Comparison of ENCODE assay signal across 12 cellular contexts in the genomic region with DNA sequence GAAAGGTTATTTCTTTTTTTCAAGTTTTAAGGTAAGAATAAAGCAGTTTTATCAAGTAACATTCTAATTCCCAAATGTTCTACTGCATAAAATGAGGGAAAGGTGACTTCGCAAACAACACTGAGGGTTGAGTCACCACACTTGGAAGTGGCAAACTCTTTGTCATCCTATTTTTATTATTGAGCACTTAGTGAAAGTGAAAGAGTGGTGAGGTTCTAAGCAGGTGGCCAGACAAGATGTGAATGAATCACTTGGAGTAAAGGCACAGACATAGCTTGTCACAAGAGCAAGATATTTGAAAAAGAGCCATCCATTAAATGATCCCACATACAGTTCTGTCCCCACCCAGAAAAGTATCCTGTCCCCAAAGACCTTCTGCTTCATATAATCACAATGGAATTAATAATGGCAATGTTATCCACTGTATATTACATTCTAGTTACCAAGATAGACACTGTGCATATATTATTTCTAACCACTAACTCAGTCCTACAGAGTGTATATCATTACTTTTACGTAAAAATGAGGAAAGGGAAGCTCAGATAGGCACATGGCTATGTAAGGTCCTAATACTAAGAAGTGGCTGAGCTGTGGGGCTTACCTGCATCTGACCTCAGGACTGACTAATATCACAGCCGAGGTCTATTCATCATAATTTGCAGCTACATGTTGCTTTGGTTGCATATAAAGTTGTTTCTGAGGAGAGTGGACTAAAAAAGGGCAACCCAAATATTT.
DNase-seq lines count a peak whose midpoint lies in the region; ATAC-seq and TF ChIP-seq lines count a peak whose summit lies in the region.
"Had no signal": no experiment of that assay in that cellular context is flagged by ENCODE, and none has a peak within 500 bp of the region (broad histone marks: within the 10 kb centered on the region; RNA-seq: fewer than 3 reads in every experiment).

No MANE protein-coding gene starts in this region.

- no peaks in the 10 kb centered on the region for H4K20me1 ChIP-seq in osteoblast (ENCODE audit: insufficient read depth, low read length)

- DNase-seq in osteoblast (ENCODE audit: insufficient read length, low spot score, missing footprints) (peak; percentile 15), HAP-1 (ENCODE audit: low spot score in 2 of 2) (no peak), stomach (no peak), osteocyte (ENCODE audit: extremely low spot score, unreplicated experiment) (no peak)
- DNase-seq in CD8-positive, alpha-beta T cell: no peak
- DNase-seq: activated naive CD8-positive, alpha-beta T cell treated with anti-CD3 and anti-CD28 coated beads, Interleukin-2, amount 10 ng/mL, durations not matched to agents 7 days and 5 days; EL; NCI-H748 treated with DMSO at 0.1 percent for 48 hours; stimulated activated naive CD8-positive, alpha-beta T cell treated with anti-CD3 and anti-CD28 coated beads, Interleukin-15, amount 100 ng/mL, for 72 hours had no signal

- H3K36me3 ChIP-seq in osteoblast (ENCODE audit: insufficient read depth, low read length): no peaks in the 10 kb centered on the region
- no peaks in the 10 kb centered on the region for H3K36me3 ChIP-seq in HAP-1 (replicated peaks)
- no peaks in the 10 kb centered on the region for H3K36me3 ChIP-seq in stomach
- no peaks in the 10 kb centered on the region for H3K36me3 ChIP-seq in CD8-positive, alpha-beta T cell (ENCODE audit: insufficient read depth, low read length)

- no peaks in the 10 kb centered on the region for H3K4me1 ChIP-seq in osteoblast (ENCODE audit: insufficient read depth, low read length)
- H3K4me1 ChIP-seq in HAP-1: no peaks in the 10 kb centered on the region
- H3K4me1 ChIP-seq in stomach: no peaks in the 10 kb centered on the region
- H3K4me1 ChIP-seq in CD8-positive, alpha-beta T cell (ENCODE audit: insufficient read depth, low read length): no peaks in the 10 kb centered on the region

- H3K9me3 ChIP-seq in osteoblast (ENCODE audit: low read depth, low read length) (no peaks in the 10 kb centered on the region), HAP-1 (no peaks in the 10 kb centered on the region), stomach (no peaks in the 10 kb centered on the region)
- no peaks in the 10 kb centered on the region for H3K9me3 ChIP-seq in CD8-positive, alpha-beta T cell (ENCODE audit: low read length)

- ATAC-seq in GM19025 (IDR thresholded peaks at IDR 0.05; ENCODE audit: low read depth, unreplicated experiment) (peak; percentile 98), HG02588 (IDR thresholded peaks at IDR 0.05; ENCODE audit: unreplicated experiment) (peak; percentile 93), HG03520 (IDR thresholded peaks at IDR 0.05; ENCODE audit: unreplicated experiment) (peak; percentile 83)
- no peak for ATAC-seq in CD8-positive, alpha-beta T cell
- ATAC-seq: stimulated activated naive CD8-positive, alpha-beta T cell treated with anti-CD3 and anti-CD28 coated beads, Interleukin-15, amount 100 ng/mL, for 72 hours had no signal

- TF ChIP-seq CTCF in osteoblast (IDR thresholded peaks at IDR 0.05; ENCODE audit: extremely low read depth, low read depth, low read length) (no peak), stomach (IDR thresholded peaks at IDR 0.05) (no peak), osteocyte (IDR thresholded peaks at IDR 0.05) (no peak)
- no peak for TF ChIP-seq CTCF in CD8-positive, alpha-beta T cell (IDR thresholded peaks at IDR 0.05)

- no peak overlapping the region for H3K4me2 ChIP-seq in osteoblast (ENCODE audit: insufficient read depth, low read length)

- TF ChIP-seq POLR2A in stomach (IDR thresholded peaks at IDR 0.05): no peak

- H3K4me3 ChIP-seq in osteoblast (ENCODE audit: insufficient read depth, low read length) (no peak overlapping the region), HAP-1 (no peak overlapping the region), stomach (no peak overlapping the region)
- no peak overlapping the region for H3K4me3 ChIP-seq in CD8-positive, alpha-beta T cell (ENCODE audit: low read depth, low read length)

- POLR2A ChIA-PET in CD8-positive, alpha-beta T cell (lab: Charles Lee): no interaction called here

- no peak for TF ChIP-seq EP300 in stomach (IDR thresholded peaks at IDR 0.05)

- no peaks in the 10 kb centered on the region for H3K36me3 Mint-ChIP-seq in osteocyte (ENCODE audit: unreplicated experiment)
- no peaks in the 10 kb centered on the region for H3K36me3 Mint-ChIP-seq in CD8-positive, alpha-beta T cell
- H3K36me3 Mint-ChIP-seq: activated naive CD8-positive, alpha-beta T cell treated with anti-CD3 and anti-CD28 coated beads, Interleukin-2, amount 10 ng/mL, durations not matched to agents 7 days and 5 days had no signal

- H3K27me3 Mint-ChIP-seq in osteocyte (ENCODE audit: unreplicated experiment): no peaks in the 10 kb centered on the region
- H3K27me3 Mint-ChIP-seq in CD8-positive, alpha-beta T cell (ENCODE audit: low read depth): no peaks in the 10 kb centered on the region
- H3K27me3 Mint-ChIP-seq: activated naive CD8-positive, alpha-beta T cell treated with anti-CD3 and anti-CD28 coated beads, Interleukin-2, amount 10 ng/mL, durations not matched to agents 7 days and 5 days; stimulated activated naive CD8-positive, alpha-beta T cell treated with anti-CD3 and anti-CD28 coated beads, Interleukin-15, amount 100 ng/mL, for 72 hours had no signal

- CTCF ChIA-PET in CD8-positive, alpha-beta T cell (lab: Charles Lee): no interaction called here

- no peaks in the 10 kb centered on the region for H3K27me3 ChIP-seq in osteoblast (ENCODE audit: insufficient read depth, low read length)
- H3K27me3 ChIP-seq in HAP-1 (ENCODE audit: low read depth): no peaks in the 10 kb centered on the region
- H3K27me3 ChIP-seq in stomach: no peaks in the 10 kb centered on the region
- no peaks in the 10 kb centered on the region for H3K27me3 ChIP-seq in CD8-positive, alpha-beta T cell (ENCODE audit: insufficient read depth, low read length)

- no peak overlapping the region for H3K4me3 Mint-ChIP-seq in osteocyte (ENCODE audit: unreplicated experiment)
- no peak overlapping the region for H3K4me3 Mint-ChIP-seq in CD8-positive, alpha-beta T cell
- H3K4me3 Mint-ChIP-seq: activated naive CD8-positive, alpha-beta T cell treated with anti-CD3 and anti-CD28 coated beads, Interleukin-2, amount 10 ng/mL, durations not matched to agents 7 days and 5 days; stimulated activated naive CD8-positive, alpha-beta T cell treated with anti-CD3 and anti-CD28 coated beads, Interleukin-15, amount 100 ng/mL, for 72 hours had no signal

- intact Hi-C loops in stomach (cut with DNase I; ENCODE audit: low total_unique reads): no loop called here
- intact Hi-C loops in CD8-positive, alpha-beta T cell (cut with DNase I, micrococcal nuclease): no loop called here

- H3K27ac ChIP-seq in osteoblast (ENCODE audit: low read depth, low read length) (no peak overlapping the region), stomach (no peak overlapping the region)
- H3K27ac ChIP-seq in CD8-positive, alpha-beta T cell (ENCODE audit: low read depth, low read length): no peak overlapping the region

- H3K79me2 ChIP-seq in osteoblast (ENCODE audit: insufficient read depth, low read length): no peaks in the 10 kb centered on the region

- no peaks in the 10 kb centered on the region for H3K4me1 Mint-ChIP-seq in osteocyte (ENCODE audit: unreplicated experiment)
- no peaks in the 10 kb centered on the region for H3K4me1 Mint-ChIP-seq in CD8-positive, alpha-beta T cell (ENCODE audit: low read depth)
- H3K4me1 Mint-ChIP-seq: activated naive CD8-positive, alpha-beta T cell treated with anti-CD3 and anti-CD28 coated beads, Interleukin-2, amount 10 ng/mL, durations not matched to agents 7 days and 5 days; stimulated activated naive CD8-positive, alpha-beta T cell treated with anti-CD3 and anti-CD28 coated beads, Interleukin-15, amount 100 ng/mL, for 72 hours had no signal

- H2AFZ ChIP-seq in osteoblast (ENCODE audit: low read length): no peak overlapping the region

- WGBS in stomach, 5 donors: 74 to 85% (median 82%) methylated on average over 3 of the region's 3 CpGs

- H3K9me3 Mint-ChIP-seq in osteocyte (ENCODE audit: unreplicated experiment): no peaks in the 10 kb centered on the region
- peaks cover 2% of the 10 kb centered on the region for H3K9me3 Mint-ChIP-seq in CD8-positive, alpha-beta T cell
- H3K9me3 Mint-ChIP-seq: activated naive CD8-positive, alpha-beta T cell treated with anti-CD3 and anti-CD28 coated beads, Interleukin-2, amount 10 ng/mL, durations not matched to agents 7 days and 5 days had no signal

- in situ Hi-C loops in HAP-1 (cut with MboI; ENCODE audit: low sequenced_read_pairs): no loop called here

- no peak overlapping the region for H3K27ac Mint-ChIP-seq in osteocyte (ENCODE audit: unreplicated experiment)
- no peak overlapping the region for H3K27ac Mint-ChIP-seq in CD8-positive, alpha-beta T cell
- H3K27ac Mint-ChIP-seq: activated naive CD8-positive, alpha-beta T cell treated with anti-CD3 and anti-CD28 coated beads, Interleukin-2, amount 10 ng/mL, durations not matched to agents 7 days and 5 days; stimulated activated naive CD8-positive, alpha-beta T cell treated with anti-CD3 and anti-CD28 coated beads, Interleukin-15, amount 100 ng/mL, for 72 hours had no signal
